ENCODE assay signal across 19 cellular contexts in the genomic region with DNA sequence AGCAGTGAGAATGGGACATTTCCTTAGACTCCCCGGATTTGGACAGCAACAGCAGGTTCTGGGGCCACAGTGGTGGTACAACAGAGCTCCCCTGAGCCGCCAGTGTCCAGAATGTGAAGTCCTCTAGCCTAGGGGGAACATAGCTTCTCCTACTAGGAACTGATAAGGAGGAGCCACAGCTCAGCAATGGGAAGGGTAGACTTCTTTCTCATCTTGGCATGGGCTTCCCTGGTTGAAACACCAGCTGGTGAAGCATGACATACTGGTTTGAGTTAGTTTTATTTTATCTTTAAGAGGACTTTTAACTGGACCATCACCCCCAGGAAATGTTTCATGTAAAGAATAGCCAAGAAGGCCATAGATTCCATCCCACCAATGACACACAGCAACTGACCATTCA.
DNase-seq lines count a peak whose midpoint lies in the region; ATAC-seq and TF ChIP-seq lines count a peak whose summit lies in the region.
"Had no signal": no experiment of that assay in that cellular context is flagged by ENCODE, and none has a peak within 500 bp of the region (broad histone marks: within the 10 kb centered on the region; RNA-seq: fewer than 3 reads in every experiment).

No MANE protein-coding gene starts in this region.

- intact Hi-C loops in CD4-positive, alpha-beta T cell (cut with DNase I, micrococcal nuclease): no loop called here

- no peak overlapping the region for H3K4me3 Mint-ChIP-seq in CD4-positive, alpha-beta T cell
- H3K4me3 Mint-ChIP-seq in osteocyte (ENCODE audit: unreplicated experiment): no peak overlapping the region

- CTCF ChIA-PET in CD4-positive, alpha-beta T cell (lab: Charles Lee): no interaction called here

- no peaks in the 10 kb centered on the region for H3K9me3 ChIP-seq in CD4-positive, alpha-beta T cell (ENCODE audit: control insufficient read depth, low read length)
- no peaks in the 10 kb centered on the region for H3K9me3 ChIP-seq in WERI-Rb-1 (ENCODE audit: severe bottlenecking)
- H3K9me3 ChIP-seq: HAP-1, SJCRH30 had no signal

- POLR2A ChIA-PET in CD4-positive, alpha-beta T cell (lab: Charles Lee): interaction anchor here (0.7 kb wide), 2 partner anchors 8 to 23 kb away, joined by 3 read pairs; no protein-coding TSS in a partner anchor

- ATAC-seq in CD4-positive, alpha-beta T cell (ENCODE audit: poor library complexity): no peak
- ATAC-seq in GM19035 (IDR thresholded peaks at IDR 0.05; ENCODE audit: unreplicated experiment): no peak
- ATAC-seq: HepG2 had no signal

- no peak for TF ChIP-seq CTCF in CD4-positive, alpha-beta T cell (IDR thresholded peaks at IDR 0.05)
- no peak for TF ChIP-seq CTCF in VCaP (conservative IDR thresholded peaks at IDR 0.05)
- TF ChIP-seq CTCF in fibroblast of mammary gland (conservative IDR thresholded peaks at IDR 0.05; ENCODE audit: control insufficient read depth, insufficient read depth, low read depth, low read length): no peak
- TF ChIP-seq CTCF in osteocyte (IDR thresholded peaks at IDR 0.05): no peak
- TF ChIP-seq CTCF in WERI-Rb-1 (IDR thresholded peaks at IDR 0.05; ENCODE audit: low read depth, low read length): no peak

- H3K27me3 ChIP-seq in CD4-positive, alpha-beta T cell (ENCODE audit: control insufficient read depth, insufficient read depth, low read length): no peaks in the 10 kb centered on the region
- H3K27me3 ChIP-seq in WERI-Rb-1 (ENCODE audit: insufficient read depth, low read depth, severe bottlenecking): no peaks in the 10 kb centered on the region
- H3K27me3 ChIP-seq: SJCRH30 had no signal

- H3K27ac Mint-ChIP-seq in CD4-positive, alpha-beta T cell: peak overlapping the region; percentile 76
- no peak overlapping the region for H3K27ac Mint-ChIP-seq in osteocyte (ENCODE audit: unreplicated experiment)

- H3K4me3 ChIP-seq in fibroblast of mammary gland (ENCODE audit: control insufficient read depth, low read depth, low read length) (no peak overlapping the region), WERI-Rb-1 (ENCODE audit: low read depth, low read length) (no peak overlapping the region)
- H3K4me3 ChIP-seq: HAP-1, PC-9, SJCRH30 had no signal

- in situ Hi-C loops in KBM-7 (cut with MboI; ENCODE audit: low pct_unique_long_range_greater_than_20kb, low sequenced_read_pairs): loop anchor here (25.0 kb wide), 1 partner anchor 163 kb away; no protein-coding TSS in a partner anchor

- no peaks in the 10 kb centered on the region for H3K36me3 Mint-ChIP-seq in CD4-positive, alpha-beta T cell (ENCODE audit: low read depth)
- H3K36me3 Mint-ChIP-seq in osteocyte (ENCODE audit: unreplicated experiment): no peaks in the 10 kb centered on the region

- H3K27ac ChIP-seq in CD4-positive, alpha-beta T cell (ENCODE audit: low read depth, low read length): no peak overlapping the region
- peak overlapping the region; percentile 56; the same call in 1 of the 2 replicates for H3K27ac ChIP-seq in VCaP
- no peak overlapping the region for H3K27ac ChIP-seq in WERI-Rb-1
- H3K27ac ChIP-seq: KMS-11, PC-9, SJCRH30 had no signal

- H3K27me3 Mint-ChIP-seq in CD4-positive, alpha-beta T cell: no peaks in the 10 kb centered on the region
- no peaks in the 10 kb centered on the region for H3K27me3 Mint-ChIP-seq in osteocyte (ENCODE audit: unreplicated experiment)

- no peaks in the 10 kb centered on the region for H3K9me3 Mint-ChIP-seq in CD4-positive, alpha-beta T cell
- no peaks in the 10 kb centered on the region for H3K9me3 Mint-ChIP-seq in osteocyte (ENCODE audit: unreplicated experiment)

- H3K4me1 Mint-ChIP-seq in CD4-positive, alpha-beta T cell (ENCODE audit: low read depth): peaks cover 37% of the 10 kb centered on the region
- H3K4me1 Mint-ChIP-seq in osteocyte (ENCODE audit: unreplicated experiment): peaks cover 16% of the 10 kb centered on the region

- DNase-seq in CD4-positive, alpha-beta T cell: no peak
- DNase-seq in fibroblast of mammary gland (ENCODE audit: low read depth): peak; percentile 35
- DNase-seq in osteocyte (ENCODE audit: extremely low spot score, unreplicated experiment): peak; percentile 40
- no peak for DNase-seq in WERI-Rb-1
- DNase-seq in KBM-7: no peak
- no peak for DNase-seq in NOMO-1 treated with DMSO at 0.1 percent for 48 hours (lab: John Stamatoyannopoulos, UW; ENCODE audit: unreplicated experiment)
- DNase-seq: ACHN, DMS79 treated with DMSO at 0.1 percent for 48 hours, NCI-H1417 treated with DMSO at 0.1 percent for 48 hours, NCI-H187 treated with DMSO at 0.1 percent for 48 hours, NCI-H226, NCI-H524 treated with DMSO at 0.1 percent for 48 hours, PC-9, SJCRH30 had no signal

- no peaks in the 10 kb centered on the region for H3K36me3 ChIP-seq in WERI-Rb-1
- H3K36me3 ChIP-seq: HAP-1, SJCRH30 had no signal

Comparison
In these comparisons a context has a peak if more than half of its experiments do, and no peak if none do; other contexts are left out.
1. DNase-seq: peak in fibroblast of mammary gland (single experiment) and osteocyte (single experiment); none in CD4-positive, alpha-beta T cell (0 of 10), WERI-Rb-1 (single experiment), KBM-7 (single experiment) and NOMO-1 treated with DMSO at 0.1 percent for 48 hours (single experiment).